24 cellular contexts compared by ENCODE assay signal in the genomic region with DNA sequence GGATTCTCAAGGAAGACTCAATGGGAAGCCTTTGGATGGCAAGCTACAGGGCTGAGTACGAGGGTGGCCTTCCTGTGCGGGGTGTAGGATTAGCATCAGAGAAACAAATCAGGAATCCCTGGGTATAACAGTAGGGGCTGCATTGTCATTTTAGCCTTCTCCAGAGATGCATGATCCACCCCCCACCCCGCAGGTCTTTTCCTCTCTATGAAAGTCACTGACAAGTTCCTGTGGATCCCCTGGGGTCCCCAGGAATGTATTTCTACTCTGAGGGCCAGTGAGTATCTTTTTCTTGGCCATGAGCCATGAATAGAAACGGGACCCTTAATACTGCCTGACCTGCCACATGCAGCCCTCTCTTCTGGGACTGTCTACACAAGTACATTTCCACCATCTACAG.
A peak's percentile ranks its signal among the peaks of the same experiment; 100 is the strongest.
DNase-seq lines count a peak whose midpoint lies in the region; ATAC-seq and TF ChIP-seq lines count a peak whose summit lies in the region.
"Had no signal": no experiment of that assay in that cellular context is flagged by ENCODE, and none has a peak within 500 bp of the region (broad histone marks: within the 10 kb centered on the region; RNA-seq: fewer than 3 reads in every experiment).

No MANE protein-coding gene starts in this region.

- H3K4me3 ChIP-seq in Panc1 (ENCODE audit: low read depth in 2 of 2, low read length in 2 of 2), result no peak overlapping the region
- no peak overlapping the region for H3K4me3 ChIP-seq in endodermal cell (ENCODE audit: low read length)
- H3K4me3 ChIP-seq: ascending aorta, HAP-1, lower lobe of right lung, sigmoid colon, thyroid gland had no signal

- H3K9me3 ChIP-seq in Panc1 (ENCODE audit: control insufficient read depth, insufficient read depth, low read depth, low read length), result peaks cover 3% of the 10 kb centered on the region; the same call in 1 of the 2 replicates
- H3K9me3 ChIP-seq in endodermal cell (ENCODE audit: control insufficient read depth, low read length), result no peaks in the 10 kb centered on the region
- H3K9me3 ChIP-seq: HAP-1, thyroid gland had no signal

- no peak overlapping the region for H3K27ac Mint-ChIP-seq in endodermal cell
- peak overlapping the region in 2 of 3 experiments; percentile 82 to 89 for H3K27ac Mint-ChIP-seq in nephron
- H3K27ac Mint-ChIP-seq: activated naive CD4-positive, alpha-beta T cell treated with anti-CD3 and anti-CD28 coated beads, Interleukin-2, amount 50 U/mL, for 24 hours; activated T-cell treated with anti-CD3 and anti-CD28 coated beads, Interleukin-2, amount 50 U/mL, for 72 hours; CD4-positive, alpha-beta memory T cell; naive thymus-derived CD4-positive, alpha-beta T cell had no signal

- peaks cover 35% of the 10 kb centered on the region for H3K4me1 ChIP-seq in Panc1 (ENCODE audit: control insufficient read depth, insufficient read depth, low read length)
- peaks cover 4% of the 10 kb centered on the region for H3K4me1 ChIP-seq in endodermal cell (ENCODE audit: control insufficient read depth, insufficient read depth, low read length)
- H3K4me1 ChIP-seq: HAP-1, thyroid gland had no signal

- CTCF ChIA-PET in Panc1 (lab: Charles Lee), result no interaction called here

- no TSS peak for BruUV-seq in Panc1 (replicated peaks; lab: Mats Ljungman, UMichigan)

- H3K27me3 ChIP-seq in Panc1 (ENCODE audit: control insufficient read depth, insufficient read depth, low read length), result no peaks in the 10 kb centered on the region
- H3K27me3 ChIP-seq in endodermal cell (ENCODE audit: control insufficient read depth, insufficient read depth, low read length, poor library complexity, severe bottlenecking), result no peaks in the 10 kb centered on the region
- H3K27me3 ChIP-seq: ascending aorta, sigmoid colon, thyroid gland had no signal

- ATAC-seq in Panc1, result no peak
- ATAC-seq in HG03571 (IDR thresholded peaks at IDR 0.05; ENCODE audit: unreplicated experiment), result no peak
- no peak for ATAC-seq in GM18873 (IDR thresholded peaks at IDR 0.05; ENCODE audit: low FRiP score, unreplicated experiment)
- ATAC-seq: activated T-cell treated with anti-CD3 and anti-CD28 coated beads, Interleukin-2, amount 50 U/mL, for 72 hours; lower lobe of right lung; naive thymus-derived CD4-positive, alpha-beta T cell had no signal

- POLR2A ChIA-PET in Panc1 (lab: Charles Lee), result no interaction called here

- H3K4me3 Mint-ChIP-seq in endodermal cell (no peak overlapping the region), nephron (no peak overlapping the region)
- H3K4me3 Mint-ChIP-seq: activated naive CD4-positive, alpha-beta T cell treated with anti-CD3 and anti-CD28 coated beads, Interleukin-2, amount 50 U/mL, for 24 hours; activated T-cell treated with anti-CD3 and anti-CD28 coated beads, Interleukin-2, amount 50 U/mL, for 72 hours; CD4-positive, alpha-beta memory T cell; naive thymus-derived CD4-positive, alpha-beta T cell had no signal

- H3K4me1 Mint-ChIP-seq in endodermal cell, result peaks cover 15% of the 10 kb centered on the region
- H3K4me1 Mint-ChIP-seq in nephron, result peaks cover 73% of the 10 kb centered on the region
- H3K4me1 Mint-ChIP-seq: activated naive CD4-positive, alpha-beta T cell treated with anti-CD3 and anti-CD28 coated beads, Interleukin-2, amount 50 U/mL, for 24 hours; CD4-positive, alpha-beta memory T cell; naive thymus-derived CD4-positive, alpha-beta T cell had no signal

- intact Hi-C loops in Panc1 (cut with micrococcal nuclease; ENCODE audit: unreplicated experiment), result no loop called here

- in situ Hi-C loops in Panc1 (cut with HindIII; ENCODE audit: low pct_unique_long_range_greater_than_20kb, low sequenced_read_pairs), result no loop called here

- no peak overlapping the region for H3K9ac ChIP-seq in endodermal cell (ENCODE audit: extremely low read depth, low read length, poor library complexity, severe bottlenecking)

- no peaks in the 10 kb centered on the region for H3K36me3 Mint-ChIP-seq in endodermal cell (ENCODE audit: low read depth)
- H3K36me3 Mint-ChIP-seq in nephron (ENCODE audit: low read depth), result no peaks in the 10 kb centered on the region
- H3K36me3 Mint-ChIP-seq: activated naive CD4-positive, alpha-beta T cell treated with anti-CD3 and anti-CD28 coated beads, Interleukin-2, amount 50 U/mL, for 24 hours; CD4-positive, alpha-beta memory T cell; naive thymus-derived CD4-positive, alpha-beta T cell had no signal

- H3K9me3 Mint-ChIP-seq in endodermal cell (peaks cover 3% of the 10 kb centered on the region), nephron (peaks cover 22% of the 10 kb centered on the region)
- H3K9me3 Mint-ChIP-seq: activated naive CD4-positive, alpha-beta T cell treated with anti-CD3 and anti-CD28 coated beads, Interleukin-2, amount 50 U/mL, for 24 hours; activated T-cell treated with anti-CD3 and anti-CD28 coated beads, Interleukin-2, amount 50 U/mL, for 72 hours had no signal

- H3K36me3 ChIP-seq in Panc1 (ENCODE audit: control insufficient read depth, insufficient read depth, low read length) (no peaks in the 10 kb centered on the region), endodermal cell (ENCODE audit: control insufficient read depth, insufficient read depth, low read length) (no peaks in the 10 kb centered on the region)
- H3K36me3 ChIP-seq: ascending aorta, HAP-1, lower lobe of right lung, sigmoid colon, thyroid gland had no signal

- peak overlapping the region; percentile 90 for H3K27ac ChIP-seq in Panc1 (ENCODE audit: low read length)
- H3K27ac ChIP-seq in endodermal cell (ENCODE audit: low read depth, low read length), result no peak overlapping the region
- H3K27ac ChIP-seq: lower lobe of right lung, thyroid gland had no signal

- WGBS in endodermal cell (ENCODE audit: insufficient coverage in 1 of 2, insufficient read length in 1 of 2), 2 experiments, result 43 to 62% methylated on average over 2 to 4 of the region's 4 CpGs

- DNase-seq in Daoy (ENCODE audit: low read depth), result peak; percentile 21
- DNase-seq in Panc1 (ENCODE audit: low read depth, low spot score), result no peak
- peak; percentile 73 for DNase-seq in endodermal cell
- no peak for DNase-seq in hippocampal formation (lab: John Stamatoyannopoulos, UW)
- DNase-seq in HUDEP-2 (lab: John Stamatoyannopoulos, UW; ENCODE audit: unreplicated experiment in 76 of 76), result no peak
- DNase-seq: activated CD4-positive, CD25-positive, alpha-beta regulatory T cell treated with anti-CD3 and anti-CD28 coated beads, Interleukin-2, amount 50 U/mL, for 72 hours; activated T-cell treated with anti-CD3 and anti-CD28 coated beads, Interleukin-2, amount 50 U/mL, for 72 hours; CD4-positive, alpha-beta memory T cell; GF-D8; lower lobe of right lung; naive thymus-derived CD4-positive, alpha-beta T cell; NCI-H1105 treated with DMSO at 0.1 percent for 48 hours; NCI-H2081; sigmoid colon; stimulated activated CD4-positive, alpha-beta T cell treated with anti-CD3 and anti-CD28 coated beads, Interleukin-1b, Interleukin-23, amount 100 ng/mL, for 48 hours; stimulated activated naive CD4-positive, alpha-beta T cell; SW 1271; thyroid gland had no signal

- no peak for TF ChIP-seq CTCF in Panc1 (IDR thresholded peaks at IDR 0.05)
- TF ChIP-seq CTCF in endodermal cell (conservative IDR thresholded peaks at IDR 0.05), result no peak
- no peak for TF ChIP-seq CTCF in nephron (IDR thresholded peaks at IDR 0.05; ENCODE audit: unreplicated experiment in 3 of 3)

- no peaks in the 10 kb centered on the region for H3K27me3 Mint-ChIP-seq in endodermal cell (ENCODE audit: insufficient read depth)
- peaks cover 16% of the 10 kb centered on the region for H3K27me3 Mint-ChIP-seq in nephron (ENCODE audit: low read depth)

Comparison
In these comparisons a context has a peak if more than half of its experiments do, and no peak if none do; other contexts are left out.
1. DNase-seq: peak in Daoy (single experiment) and endodermal cell (single experiment); none in Panc1 (single experiment), hippocampal formation (0 of 2) and HUDEP-2 (0 of 76).